ENCODE assay signal across 15 cellular contexts in genomic region chr15:49036650-49037545, GRCh38. TPM values are rescaled to one million over a fixed set of nuclear protein-coding genes. Genes with fewer than 3 reads are reported as not detected.
A peak's percentile ranks its signal among the peaks of the same experiment; 100 is the strongest.
DNase-seq lines count a peak whose midpoint lies in the region; ATAC-seq, FAIRE-seq and TF ChIP-seq lines count a peak whose summit lies in the region.
"Had no signal": no experiment of that assay in that cellular context is flagged by ENCODE, and none has a peak within 500 bp of the region (broad histone marks: within the 10 kb centered on the region; RNA-seq: fewer than 3 reads in every experiment).

No MANE protein-coding gene starts in this region.

- no peak overlapping the region for H3K4me3 ChIP-seq in WERI-Rb-1 (ENCODE audit: low read depth, low read length)
- H3K4me3 ChIP-seq: ascending aorta had no signal

- TF ChIP-seq CTCF in RWPE1 (conservative IDR thresholded peaks at IDR 0.05; ENCODE audit: low read depth) (no peak), mesothelial cell of epicardium (IDR thresholded peaks at IDR 0.05; ENCODE audit: unreplicated experiment) (no peak), WERI-Rb-1 (IDR thresholded peaks at IDR 0.05; ENCODE audit: low read depth, low read length) (no peak)

- CTCF ChIA-PET in RWPE1 (lab: Yijun Ruan, JAX), result interaction anchor here (0.6 to 0.7 kb wide), 3 partner anchors 12 to 135 kb away, joined by 3 to 4 read pairs (median 3); no protein-coding TSS in a partner anchor

- peaks cover 16% of the 10 kb centered on the region for H3K36me3 Mint-ChIP-seq in mesothelial cell of epicardium

- DNase-seq in H54 (ENCODE audit: insufficient read length, low spot score), result peak; percentile 7
- peak; percentile 66 for DNase-seq in RWPE1 (ENCODE audit: low spot score)
- peak; percentile 22 for DNase-seq in non-pigmented ciliary epithelial cell (ENCODE audit: low read depth)
- DNase-seq in mesothelial cell of epicardium (ENCODE audit: low spot score in 2 of 2, unreplicated experiment in 2 of 2), result no peak
- no peak for DNase-seq in WERI-Rb-1
- DNase-seq: activated T-cell treated with anti-CD3 and anti-CD28 coated beads for 4 hours, Calu3, left cardiac atrium, NCI-H1436 treated with DMSO at 0.1 percent for 48 hours had no signal

- peaks cover 16% of the 10 kb centered on the region for H3K4me1 Mint-ChIP-seq in mesothelial cell of epicardium

- no peaks in the 10 kb centered on the region for H3K9me3 ChIP-seq in WERI-Rb-1 (ENCODE audit: severe bottlenecking)
- H3K9me3 ChIP-seq: ascending aorta, neutrophil had no signal

- no peak overlapping the region for H3K4me3 Mint-ChIP-seq in mesothelial cell of epicardium
- H3K4me3 Mint-ChIP-seq: stimulated activated memory B cell treated with anti-CD40 and anti-IgM and Interleukin-4, amounts not matched to agents 10 μg/mL and 1 μg/mL and 100 μg/mL, for 72 hours had no signal

- no peak overlapping the region for H3K27ac Mint-ChIP-seq in mesothelial cell of epicardium
- H3K27ac Mint-ChIP-seq: stimulated activated memory B cell treated with anti-CD40 and anti-IgM and Interleukin-4, amounts not matched to agents 10 μg/mL and 1 μg/mL and 100 μg/mL, for 72 hours had no signal

- ATAC-seq in HG02571 (IDR thresholded peaks at IDR 0.05; ENCODE audit: unreplicated experiment), result no peak
- no peak for ATAC-seq in GM19463 (IDR thresholded peaks at IDR 0.05; ENCODE audit: unreplicated experiment)
- ATAC-seq: left cardiac atrium; stimulated activated memory B cell treated with anti-CD40 and anti-IgM and Interleukin-4, amounts not matched to agents 10 μg/mL and 1 μg/mL and 100 μg/mL, for 72 hours had no signal

- H3K27ac ChIP-seq in RWPE1, result no peak overlapping the region
- H3K27ac ChIP-seq in cingulate gyrus (ENCODE audit: low read depth, low read length), result peak overlapping the region; percentile 69
- H3K27ac ChIP-seq in WERI-Rb-1, result no peak overlapping the region
- H3K27ac ChIP-seq: ascending aorta, neutrophil had no signal

- H3K27me3 ChIP-seq in WERI-Rb-1 (ENCODE audit: insufficient read depth, low read depth, severe bottlenecking), result no peaks in the 10 kb centered on the region
- H3K27me3 ChIP-seq: ascending aorta, neutrophil had no signal

- no peaks in the 10 kb centered on the region for H3K9me3 Mint-ChIP-seq in mesothelial cell of epicardium
- H3K9me3 Mint-ChIP-seq: stimulated activated memory B cell treated with anti-CD40 and anti-IgM and Interleukin-4, amounts not matched to agents 10 μg/mL and 1 μg/mL and 100 μg/mL, for 72 hours had no signal

- peak; percentile 92 for FAIRE-seq in H54 (lab: Jason Lieb, UNC)

- H3K27me3 Mint-ChIP-seq in mesothelial cell of epicardium (ENCODE audit: low read depth), result no peaks in the 10 kb centered on the region
- H3K27me3 Mint-ChIP-seq: stimulated activated memory B cell treated with anti-CD40 and anti-IgM and Interleukin-4, amounts not matched to agents 10 μg/mL and 1 μg/mL and 100 μg/mL, for 72 hours had no signal

- H3K36me3 ChIP-seq in WERI-Rb-1, result peaks cover 3% of the 10 kb centered on the region

- TF ChIP-seq POLR2A in H54 (IDR thresholded peaks at IDR 0.05; ENCODE audit: low read depth, low read length), result no peak

- POLR2A ChIA-PET in RWPE1 (lab: Yijun Ruan, JAX; ENCODE audit: low non-redundant PET), result interaction anchor here (0.6 kb wide), 1 partner anchor 9 kb away, joined by 6 read pairs; the partner anchor contains the start of gene SECISBP2L

RNA-seq across cellular contexts. Expression of gene SECISBP2L, which starts 9.3 kb away (rescaled TPM):
- total RNA-seq in mesothelial cell of epicardium, result 53.4 to 64.2 TPM (median 58.9 TPM) in 3 replicates

Comparison
In these comparisons a context has a peak if more than half of its experiments do, and no peak if none do; other contexts are left out.
1. DNase-seq: peak in H54 (single experiment), RWPE1 (single experiment) and non-pigmented ciliary epithelial cell (single experiment); none in mesothelial cell of epicardium (0 of 2) and WERI-Rb-1 (single experiment).